ENCODE assay signal across 8 cellular contexts in genomic region chr6:163766936-163767335, GRCh38.
"Had no signal": no experiment of that assay in that cellular context is flagged by ENCODE, and none has a peak within 500 bp of the region (broad histone marks: within the 10 kb centered on the region; RNA-seq: fewer than 3 reads in every experiment).

No MANE protein-coding gene starts in this region.

- H3K27ac Mint-ChIP-seq: GM23338, H9, IgD-negative memory B cell had no signal

- DNase-seq: H9, HCEC 1CT, KG1 had no signal

- H3K36me3 Mint-ChIP-seq: IgD-negative memory B cell had no signal

- H2AFZ ChIP-seq: GM23338 had no signal

- H3K9me3 Mint-ChIP-seq: GM23338 had no signal

- H3K4me2 ChIP-seq: GM23338 had no signal

- FAIRE-seq: H1, H54, HepG2 had no signal

- H3K4me3 ChIP-seq: GM23338 had no signal

- ATAC-seq: GM23338, HepG2 had no signal

- H3K4me3 Mint-ChIP-seq: GM23338, H9, IgD-negative memory B cell had no signal
